Comparison of ENCODE assay signal across 11 cellular contexts in the genomic region with DNA sequence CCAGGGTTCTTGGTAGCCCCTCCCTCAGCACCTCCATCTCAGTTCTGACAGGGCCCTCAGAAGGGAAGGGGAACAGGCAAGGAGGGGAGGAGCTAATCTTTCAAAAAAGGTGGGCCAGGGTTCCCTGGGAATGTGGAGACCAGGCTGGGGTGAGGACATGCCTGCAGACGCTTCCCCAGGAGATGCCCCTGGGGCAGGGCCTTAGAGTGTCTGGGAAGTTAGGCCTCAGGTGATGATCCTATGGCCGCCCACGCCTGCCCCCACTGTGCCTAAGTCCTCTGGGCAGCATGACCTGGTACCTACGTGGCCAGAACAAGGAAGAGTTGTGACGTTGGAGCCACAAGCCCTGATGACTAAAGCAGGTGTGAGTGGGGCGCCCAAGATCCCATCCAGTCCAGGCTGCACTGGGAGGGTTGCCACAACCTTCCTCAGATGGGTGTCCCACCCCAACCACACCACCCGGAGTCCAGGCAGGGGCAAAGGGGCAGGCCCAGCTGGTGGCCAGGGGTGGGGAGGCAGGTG. TPM values are rescaled to one million over a fixed set of nuclear protein-coding genes. Genes with fewer than 3 reads are reported as not detected.
DNase-seq lines count a peak whose midpoint lies in the region; ATAC-seq and TF ChIP-seq lines count a peak whose summit lies in the region.
"Had no signal": no experiment of that assay in that cellular context is flagged by ENCODE, and none has a peak within 500 bp of the region (broad histone marks: within the 10 kb centered on the region; RNA-seq: fewer than 3 reads in every experiment).

No MANE protein-coding gene starts in this region.

- in situ Hi-C loops in GM13977 (cut with MboI; ENCODE audit: low pct_unique_long_range_greater_than_20kb, low sequenced_read_pairs, unreplicated experiment), result no loop called here

- H3K36me3 ChIP-seq in HUES48 (ENCODE audit: control insufficient read depth, insufficient read depth, low read length) (no peaks in the 10 kb centered on the region), mesodermal cell (ENCODE audit: control insufficient read depth, insufficient read depth, low read length) (no peaks in the 10 kb centered on the region)
- H3K36me3 ChIP-seq: HAP-1 had no signal

- no peak for ATAC-seq in GM19452 (IDR thresholded peaks at IDR 0.05; ENCODE audit: unreplicated experiment)

- WGBS in mesodermal cell (ENCODE audit: insufficient coverage in 2 of 2), 2 experiments, result 72 to 84% methylated on average over 5 to 6 of the region's 7 CpGs

- peaks cover 56% of the 10 kb centered on the region for H3K4me1 ChIP-seq in HUES48 (ENCODE audit: control insufficient read depth, insufficient read depth, low read length)
- peaks cover 77% of the 10 kb centered on the region for H3K4me1 ChIP-seq in mesodermal cell (ENCODE audit: control insufficient read depth, insufficient read depth, low read length, poor library complexity, severe bottlenecking)

- DNase-seq in caudate nucleus (lab: John Stamatoyannopoulos, UW) (no peak), substantia nigra (lab: John Stamatoyannopoulos, UW) (peak in 4 of 49 donors; percentile 24 to 62 (median 35)), DMS 273 treated with DMSO at 0.1 percent for 48 hours (lab: John Stamatoyannopoulos, UW) (no peak), GM13977 (ENCODE audit: low spot score) (no peak), AG08395 (ENCODE audit: low spot score) (no peak)
- DNase-seq: T-helper 1 cell had no signal

- H3K27me3 ChIP-seq in HUES48 (ENCODE audit: control insufficient read depth, insufficient read depth, low read length), result no peaks in the 10 kb centered on the region

- H3K27ac ChIP-seq in HUES48 (ENCODE audit: low read depth, low read length) (peak overlapping the region; percentile 92), caudate nucleus (ENCODE audit: low read depth, low read length) (peak overlapping the region; percentile 100), mesodermal cell (ENCODE audit: low read depth, low read length, severe bottlenecking) (peak overlapping the region; percentile 85), substantia nigra (ENCODE audit: low read depth, low read length, poor library complexity, severe bottlenecking) (peak overlapping the region; percentile 98)

- no peak for TF ChIP-seq CTCF in GM13977 (IDR thresholded peaks at IDR 0.05; ENCODE audit: extremely low read depth, insufficient read depth, missing control alignments)

- H3K4me3 ChIP-seq in HUES48 (ENCODE audit: low read depth, low read length) (no peak overlapping the region), mesodermal cell (ENCODE audit: extremely low read depth, insufficient read depth, low read length, poor library complexity, severe bottlenecking) (no peak overlapping the region)
- H3K4me3 ChIP-seq: HAP-1 had no signal

- peak overlapping the region; percentile 29; the same call in 1 of the 2 replicates for H3K9ac ChIP-seq in HUES48 (ENCODE audit: low read depth, low read length)

- no peaks in the 10 kb centered on the region for H3K9me3 ChIP-seq in HUES48 (ENCODE audit: control insufficient read depth, insufficient read depth, low read length)
- no peaks in the 10 kb centered on the region for H3K9me3 ChIP-seq in mesodermal cell (ENCODE audit: control insufficient read depth, low read length)
- H3K9me3 ChIP-seq: HAP-1 had no signal

RNA-seq across cellular contexts. Expression of a gene that starts 3.9 kb away (rescaled TPM):
- 6.8 TPM for polyA plus RNA-seq in mesodermal cell (2013, experiment 1 of 2)
- polyA plus RNA-seq in mesodermal cell (2013, experiment 2 of 2), result 6.1 TPM

RNA-seq across cellular contexts. Expression of a gene that starts 13.9 kb away (rescaled TPM):
- not detected for polyA plus RNA-seq in mesodermal cell (2013, experiment 1 of 2)
- not detected for polyA plus RNA-seq in mesodermal cell (2013, experiment 2 of 2)
- polyA plus RNA-seq: keratinocyte had no signal

RNA-seq across cellular contexts. Expression of a gene that starts 27.2 kb away (rescaled TPM):
- 42.2 TPM for polyA plus RNA-seq in mesodermal cell (2013, experiment 1 of 2)
- 33.5 TPM for polyA plus RNA-seq in mesodermal cell (2013, experiment 2 of 2)

RNA-seq across cellular contexts. Expression of a gene that starts 29.0 kb away (rescaled TPM):
- polyA plus RNA-seq in mesodermal cell (2013, experiment 1 of 2), result 395 TPM
- polyA plus RNA-seq in mesodermal cell (2013, experiment 2 of 2), result 323 TPM

RNA-seq across cellular contexts. Expression of a gene that starts 34.2 kb away (rescaled TPM):
- polyA plus RNA-seq in mesodermal cell (2013, experiment 1 of 2), result 5.5 TPM
- 4.2 TPM for polyA plus RNA-seq in mesodermal cell (2013, experiment 2 of 2)
